In the genomic region with DNA sequence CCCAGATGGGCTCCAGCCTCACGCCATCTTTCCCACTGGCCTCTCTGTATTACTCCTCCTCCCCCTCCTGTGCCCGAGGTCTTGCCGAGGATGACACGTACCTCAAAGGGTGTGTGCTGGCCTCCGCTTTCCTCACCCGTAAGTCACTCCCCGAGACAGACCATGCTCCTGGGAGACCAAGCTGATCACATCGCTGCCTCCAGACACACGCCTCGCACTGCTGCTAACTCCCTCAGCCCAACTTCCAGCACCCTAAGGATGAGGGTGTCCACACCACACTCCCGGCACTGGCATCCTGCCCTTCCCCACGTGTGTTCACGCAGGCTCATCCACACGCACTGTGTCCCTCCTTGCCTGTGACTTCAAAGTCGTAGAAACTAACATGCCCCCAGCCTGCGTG, we compare ENCODE assay signal across 13 cellular contexts. TPM values are rescaled to one million over a fixed set of nuclear protein-coding genes. Genes with fewer than 3 reads are reported as not detected.
A peak's percentile ranks its signal among the peaks of the same experiment; 100 is the strongest.
DNase-seq lines count a peak whose midpoint lies in the region; ATAC-seq, FAIRE-seq and TF ChIP-seq lines count a peak whose summit lies in the region.
"Had no signal": no experiment of that assay in that cellular context is flagged by ENCODE, and none has a peak within 500 bp of the region (broad histone marks: within the 10 kb centered on the region; RNA-seq: fewer than 3 reads in every experiment).

No MANE protein-coding gene starts in this region.

- H3K4me2 ChIP-seq in GM12878 (ENCODE audit: control insufficient read depth, insufficient read depth) = no peak overlapping the region
- H3K4me2 ChIP-seq: KMS-11 had no signal

- RAD21 ChIA-PET in GM12878 (lab: Charles Lee; ENCODE audit: unreplicated experiment) = interaction anchor here (1.0 to 2.5 kb wide), 6 partner anchors 43 to 396 kb away, joined by 3 to 23 read pairs (median 7); no protein-coding TSS in a partner anchor

- no peak for FAIRE-seq in GM12878 (lab: Jason Lieb, UNC)
- FAIRE-seq: HepG2 had no signal

- TF ChIP-seq EP300 in GM12878 (IDR thresholded peaks at IDR 0.05; ENCODE audit: borderline replicate concordance in 1 of 2, control insufficient read depth in 1 of 2, low read depth in 2 of 2, low read length in 2 of 2) = no peak

- peaks cover 3% of the 10 kb centered on the region for H3K79me2 ChIP-seq in GM12878 (ENCODE audit: control insufficient read depth, insufficient read depth, low read length)

- H3K4me1 ChIP-seq in GM12878 (ENCODE audit: control insufficient read depth, insufficient read depth, low read length) (peaks cover 18% of the 10 kb centered on the region), mucosa of descending colon (ENCODE audit: low read depth) (no peaks in the 10 kb centered on the region)
- H3K4me1 ChIP-seq: Peyer's patch, SJCRH30 had no signal

- 82% methylated on average over 16 of the region's 16 CpGs for WGBS in GM12878 (ENCODE audit: insufficient coverage, insufficient replicate concordance, low lambda C conversion rate, missing lambda C conversion rate)

- DNase-seq in left cardiac atrium (peak; percentile 14), left ventricle myocardium superior (no peak), GM12878 (ENCODE audit: low read depth, low spot score) (no peak), mucosa of descending colon (peak in 2 of 3 donors; percentile 15 to 17), UCSD-AML1 (lab: John Stamatoyannopoulos, UW; ENCODE audit: unreplicated experiment) (no peak)
- no peak for DNase-seq in activated effector memory CD4-positive, alpha-beta T cell treated with Interleukin-2 at 50 U/mL for 16 hours
- DNase-seq: NCI-H446 treated with DMSO at 0.1 percent for 48 hours had no signal

- intact Hi-C loops in left cardiac atrium (cut with DNase I) (loop anchor here (5.0 to 10.0 kb wide), 2 partner anchors 106 to 544 kb away; no protein-coding TSS in a partner anchor), left ventricle myocardium superior (cut with micrococcal nuclease) (no loop called here), GM12878 (cut with micrococcal nuclease; ENCODE audit: unreplicated experiment) (loop anchor here (1.0 to 10.0 kb wide), 4 partner anchors 140 to 630 kb away; no protein-coding TSS in a partner anchor), mucosa of descending colon (cut with DNase I, micrococcal nuclease) (loop anchor here in 1 of 2 donors (10.0 kb wide), 1 partner anchor 104 kb away; no protein-coding TSS in a partner anchor)

- TF ChIP-seq POLR2A in GM12878 (IDR thresholded peaks at IDR 0.05; ENCODE audit: low read depth, low read length) = 0 out of 2 replicates have a peak, but pooled peaks have one; percentile 14

- TF ChIP-seq RAD21 in GM12878 (IDR thresholded peaks at IDR 0.05; ENCODE audit: insufficient read depth, low read depth, low read length) = no peak

- ATAC-seq in left cardiac atrium (no peak), left ventricle myocardium superior (no peak), GM12878 (no peak), mucosa of descending colon (no peak), GM19324 (IDR thresholded peaks at IDR 0.05; ENCODE audit: low FRiP score, unreplicated experiment) (no peak)

- BruUV-seq in GM12878 (replicated peaks; lab: Mats Ljungman, UMichigan) = no TSS peak

- SMC1A ChIA-PET in GM12878 (lab: Charles Lee; ENCODE audit: uncharacterized antibody, unreplicated experiment) = interaction anchor here (1.3 to 3.0 kb wide), 5 partner anchors 13 to 139 kb away, joined by 6 to 14 read pairs (median 7); no protein-coding TSS in a partner anchor

- TF ChIP-seq CTCF in GM12878 (IDR thresholded peaks at IDR 0.05 in 2 of 3, conservative IDR thresholded peaks at IDR 0.05 in 1 of 3; ENCODE audit: control insufficient read depth in 2 of 3, extremely low read depth in 1 of 3, insufficient read depth in 1 of 3, low read depth in 3 of 3, low read length in 3 of 3) (no peak), mucosa of descending colon (IDR thresholded peaks at IDR 0.05) (no peak)

- H3K36me3 ChIP-seq in GM12878 (ENCODE audit: control insufficient read depth in 2 of 2, insufficient read depth in 2 of 2, low read length in 1 of 2) (peaks cover 16 to 33% of the 10 kb centered on the region in 2 experiments), mucosa of descending colon (ENCODE audit: low read depth) (no peaks in the 10 kb centered on the region)

- in situ Hi-C loops in GM12878 (cut with MboI) = no loop called here

- CTCF ChIA-PET in GM12878 (lab: Yijun Ruan, JAX) = interaction anchor here (1.0 to 5.3 kb wide), 13 partner anchors 8 to 630 kb away, joined by 3 to 45 read pairs (median 4); no protein-coding TSS in a partner anchor

- H2AFZ ChIP-seq in GM12878 (ENCODE audit: control insufficient read depth, low read depth, low read length) = no peak overlapping the region

- H3K9me3 ChIP-seq in GM12878 (replicated peaks; ENCODE audit: control insufficient read depth, insufficient read depth, low read length) (no peaks in the 10 kb centered on the region), mucosa of descending colon (no peaks in the 10 kb centered on the region)
- H3K9me3 ChIP-seq: MG63, Peyer's patch, SJCRH30 had no signal

- no peak overlapping the region for H3K4me3 ChIP-seq in GM12878
- no peak overlapping the region for H3K4me3 ChIP-seq in mucosa of descending colon
- H3K4me3 ChIP-seq: MG63, Peyer's patch, SJCRH30 had no signal

- H3K27ac ChIP-seq in GM12878 (ENCODE audit: control insufficient read depth, insufficient read depth) = no peak overlapping the region
- H3K27ac ChIP-seq: KMS-11, Peyer's patch, SJCRH30 had no signal

- no peaks in the 10 kb centered on the region for H4K20me1 ChIP-seq in GM12878 (ENCODE audit: control insufficient read depth, insufficient read depth)

- no peaks in the 10 kb centered on the region for H3K27me3 ChIP-seq in GM12878 (replicated peaks in 1 of 2; ENCODE audit: control insufficient read depth in 2 of 2, insufficient read depth in 2 of 2, low read length in 1 of 2)
- H3K27me3 ChIP-seq: MG63, Peyer's patch, SJCRH30 had no signal

- H3K9ac ChIP-seq in GM12878 (ENCODE audit: control insufficient read depth, insufficient read depth, low read length) = no peak overlapping the region
- H3K9ac ChIP-seq: KMS-11 had no signal

- POLR2A ChIA-PET in GM12878 (lab: Charles Lee) = interaction anchor here (0.8 to 1.2 kb wide), 2 partner anchors 26 to 43 kb away, joined by 3 read pairs; no protein-coding TSS in a partner anchor

RNA-seq across cellular contexts. Expression of a gene that starts 24.0 kb away (rescaled TPM):
- total RNA-seq in left cardiac atrium = 10 to 100 TPM; 18.9 to 24.9 TPM
- total RNA-seq in left ventricle myocardium superior = 19.1 TPM
- total RNA-seq in GM12878 (2013; cell fraction: nucleolus; rRNA removed) = 141 TPM in 2 replicates
- 70.5 and 75.7 TPM in 2 replicates for total RNA-seq in GM12878 (2014; rRNA removed)
- 17.1 and 18.7 TPM in 2 replicates for total RNA-seq in GM12878 (2014; rRNA removed; fragmentation: Illumina TruSeq; extraction: Trizol)
- 56.5 and 56.6 TPM in 2 replicates for total RNA-seq in GM12878 (2021)
- 20.3 TPM for polyA plus RNA-seq in GM12878 (2011; ENCODE audit: low read depth)
- 18.6 and 33.4 TPM in 2 replicates for polyA plus RNA-seq in GM12878 (2011; rRNA removed)
- polyA plus RNA-seq in GM12878 (2011; cell fraction: cytosol; rRNA removed) = 63.4 and 81.7 TPM in 2 replicates
- 48.8 and 57.0 TPM in 2 replicates for polyA plus RNA-seq in GM12878 (2011; cell fraction: nucleus; rRNA removed)
- polyA plus RNA-seq in GM12878 (2012) = 37.9 and 62.7 TPM in 2 replicates
- 2.4 and 8.1 TPM in 2 replicates for polyA plus RNA-seq in GM12878 (2014; fragmentation: Illumina TruSeq; extraction: Trizol)
- 1 to 10 TPM; 2.2 to 5.1 TPM for polyA plus RNA-seq in GM12878 (2014; fragmentation: Nextera tagmentation; extraction: Ambion mirVana)
- 43.2 and 63.4 TPM in 2 replicates for polyA plus RNA-seq in GM12878 (2014; rRNA removed)
- polyA plus RNA-seq in GM12878 (2016; fragmentation: Nextera tagmentation; extraction: Ambion mirVana) = 10 to 100 TPM; 73.1 to 76.8 TPM
- polyA minus RNA-seq in GM12878 (2011; rRNA and poly(A)+ RNA removed) = 26.5 and 49.2 TPM in 2 replicates
- 29.7 and 31.5 TPM in 2 replicates for polyA minus RNA-seq in GM12878 (2011; cell fraction: cytosol; rRNA and poly(A)+ RNA removed)
- polyA minus RNA-seq in GM12878 (2011; cell fraction: nucleus; rRNA and poly(A)+ RNA removed) = 23.5 and 35.1 TPM in 2 replicates
- total RNA-seq in mucosa of descending colon = 10 to 100 TPM; 25.3 to 31.2 (median 26.2) TPM

RNA-seq across cellular contexts. Expression of a gene that starts 33.3 kb away (rescaled TPM):
- total RNA-seq in left cardiac atrium (10 to 100 TPM; 18.9 TPM), left ventricle myocardium superior (23.5 TPM), GM12878 (2014; rRNA removed) (57.1 and 61.7 TPM in 2 replicates), GM12878 (2014; rRNA removed; fragmentation: Illumina TruSeq; extraction: Trizol) (54.8 and 60.1 TPM in 2 replicates), GM12878 (2021) (61.2 and 62.9 TPM in 2 replicates), mucosa of descending colon (10 to 100 TPM; 16.5 to 18.8 (median 17.2) TPM)
- 17.7 and 17.9 TPM in 2 replicates for total RNA-seq in GM12878 (2013; cell fraction: nucleolus; rRNA removed)
- 25.8 TPM for polyA plus RNA-seq in GM12878 (2011; ENCODE audit: low read depth)
- polyA plus RNA-seq in GM12878 (2011; rRNA removed) (34.8 and 43.2 TPM in 2 replicates), GM12878 (2014; fragmentation: Illumina TruSeq; extraction: Trizol) (75.6 and 79.8 TPM in 2 replicates), GM12878 (2014; fragmentation: Nextera tagmentation; extraction: Ambion mirVana) (10 to 100 TPM; 91.4 to 92.9 TPM), GM12878 (2014; rRNA removed) (58.9 and 59.2 TPM in 2 replicates), GM12878 (2016; fragmentation: Nextera tagmentation; extraction: Ambion mirVana) (100 to 1,000 TPM; 125 to 128 TPM)
- polyA plus RNA-seq in GM12878 (2011; cell fraction: cytosol; rRNA removed) = 36.7 and 39.9 TPM in 2 replicates
- 16.7 and 20.8 TPM in 2 replicates for polyA plus RNA-seq in GM12878 (2011; cell fraction: nucleus; rRNA removed)
- polyA plus RNA-seq in GM12878 (2012) = 37.1 and 37.7 TPM in 2 replicates
- 29.7 and 30.7 TPM in 2 replicates for polyA minus RNA-seq in GM12878 (2011; rRNA and poly(A)+ RNA removed)
- polyA minus RNA-seq in GM12878 (2011; cell fraction: cytosol; rRNA and poly(A)+ RNA removed) = 10.8 and 13.8 TPM in 2 replicates
- 9.9 and 13.7 TPM in 2 replicates for polyA minus RNA-seq in GM12878 (2011; cell fraction: nucleus; rRNA and poly(A)+ RNA removed)

RNA-seq across cellular contexts. Expression of a gene that starts 33.3 kb away (rescaled TPM):
- total RNA-seq in left cardiac atrium (10 to 100 TPM; 15.4 to 15.8 TPM), left ventricle myocardium superior (13.2 TPM), GM12878 (2014; rRNA removed) (71.4 and 81.6 TPM in 2 replicates), GM12878 (2014; rRNA removed; fragmentation: Illumina TruSeq; extraction: Trizol) (56.4 and 58.1 TPM in 2 replicates), GM12878 (2021) (62.1 TPM in 2 replicates), mucosa of descending colon (10 to 100 TPM in 2 of 3 donors, 1 to 10 TPM in 1; 6.8 to 20.3 (median 12.4) TPM)
- total RNA-seq in GM12878 (2013; cell fraction: nucleolus; rRNA removed) = 4.4 and 5.3 TPM in 2 replicates
- polyA plus RNA-seq in GM12878 (2011; ENCODE audit: low read depth) = 44.4 TPM
- polyA plus RNA-seq in GM12878 (2011; rRNA removed) (24.1 and 40.2 TPM in 2 replicates), GM12878 (2014; fragmentation: Illumina TruSeq; extraction: Trizol) (7.7 and 36.7 TPM in 2 replicates), GM12878 (2014; fragmentation: Nextera tagmentation; extraction: Ambion mirVana) (10 to 100 TPM in 1 of 2 experiments, 1 to 10 TPM in 1; 7.7 to 23.3 TPM), GM12878 (2014; rRNA removed) (77.5 and 87.5 TPM in 2 replicates), GM12878 (2016; fragmentation: Nextera tagmentation; extraction: Ambion mirVana) (100 to 1,000 TPM; 115 to 122 TPM)
- 61.4 and 74.1 TPM in 2 replicates for polyA plus RNA-seq in GM12878 (2011; cell fraction: cytosol; rRNA removed)
- 36.5 and 38.9 TPM in 2 replicates for polyA plus RNA-seq in GM12878 (2011; cell fraction: nucleus; rRNA removed)
- polyA plus RNA-seq in GM12878 (2012) = 51.4 and 59.5 TPM in 2 replicates
- polyA minus RNA-seq in GM12878 (2011; rRNA and poly(A)+ RNA removed) = 18.9 and 42.0 TPM in 2 replicates
- 14.9 and 15.0 TPM in 2 replicates for polyA minus RNA-seq in GM12878 (2011; cell fraction: cytosol; rRNA and poly(A)+ RNA removed)
- 7.5 and 9.6 TPM in 2 replicates for polyA minus RNA-seq in GM12878 (2011; cell fraction: nucleus; rRNA and poly(A)+ RNA removed)

Comparison
In these comparisons a context has a peak if more than half of its experiments do, and no peak if none do; other contexts are left out.
1. DNase-seq: peak in left cardiac atrium (single experiment) and mucosa of descending colon (2 of 3); none in left ventricle myocardium superior (single experiment), GM12878 (single experiment), UCSD-AML1 (single experiment) and activated effector memory CD4-positive, alpha-beta T cell treated with Interleukin-2 at 50 U/mL for 16 hours (single experiment).